In genomic region chr14:97369901-97370300, GRCh38 we compare ENCODE assay signal across 30 cellular contexts.
"Had no signal": no experiment of that assay in that cellular context is flagged by ENCODE, and none has a peak within 500 bp of the region (broad histone marks: within the 10 kb centered on the region; RNA-seq: fewer than 3 reads in every experiment).

No MANE protein-coding gene starts in this region.

- H3K4me3 ChIP-seq: esophagus squamous epithelium, heart right ventricle, left ventricle myocardium inferior, lower lobe of right lung, right atrium auricular region, smooth muscle cell, suprapubic skin, transverse colon, upper lobe of right lung, uterus had no signal

- H3K9me3 ChIP-seq: esophagus squamous epithelium, lower lobe of right lung, neutrophil, right atrium auricular region, suprapubic skin, transverse colon, upper lobe of right lung, uterus had no signal

- H3K27ac ChIP-seq: esophagus squamous epithelium, heart right ventricle, left ventricle myocardium inferior, lower lobe of right lung, neutrophil, parathyroid adenoma, right atrium auricular region, suprapubic skin, transverse colon, upper lobe of right lung, uterus had no signal

- H3K27me3 ChIP-seq: neutrophil, transverse colon, upper lobe of right lung, uterus had no signal

- H3K4me1 ChIP-seq: esophagus squamous epithelium, heart right ventricle, left ventricle myocardium inferior, lower lobe of right lung, parathyroid adenoma, right atrium auricular region, suprapubic skin, transverse colon, upper lobe of right lung, uterus had no signal

- H2AFZ ChIP-seq: parathyroid adenoma had no signal

- DNase-seq: cortex of kidney; effector memory CD8-positive, alpha-beta T cell; erythroblast; esophagus squamous epithelium; foreskin melanocyte; glutamatergic neuron; heart right ventricle; hippocampal formation; left cardiac atrium; left ventricle myocardium inferior; lower lobe of right lung; naive B cell; stimulated activated CD4-positive, alpha-beta T cell treated with anti-CD3 and anti-CD28 coated beads, Interleukin-12 subunit alpha, Interleukin-12 subunit beta, amount 100 ng/mL, for 4 hours; stimulated activated CD4-positive, alpha-beta T cell treated with anti-CD3 and anti-CD28 coated beads, Interleukin-1b, Interleukin-23, amount 100 ng/mL, for 48 hours; stimulated activated CD4-positive, alpha-beta T cell treated with anti-CD3 and anti-CD28 coated beads, Interleukin-4, amount 100 ng/mL, for 1 hour; stimulated activated CD8-positive, alpha-beta memory T cell treated with anti-CD3 and anti-CD28 coated beads, Interleukin-4, amount 100 ng/mL, for 48 hours; stimulated activated naive CD4-positive, alpha-beta T cell; stimulated activated naive CD8-positive, alpha-beta T cell treated with anti-CD3 and anti-CD28 coated beads, Interleukin-15, amount 100 ng/mL, for 72 hours; transverse colon; upper lobe of right lung; uterus had no signal

- H3K9ac ChIP-seq: parathyroid adenoma had no signal

- H3K79me2 ChIP-seq: parathyroid adenoma had no signal

- ATAC-seq: effector memory CD8-positive, alpha-beta T cell; heart right ventricle; left cardiac atrium; lower lobe of right lung; natural killer cell treated with Interleukin-12 subunit alpha and Interleukin-12 subunit beta and Interleukin-15 and Interleukin-18, amount 100 ng/mL, for 72 hours; sciatic nerve; stimulated activated naive CD8-positive, alpha-beta T cell treated with anti-CD3 and anti-CD28 coated beads, Interleukin-15, amount 100 ng/mL, for 72 hours; upper lobe of right lung had no signal

- FAIRE-seq: endometrium, islet of Langerhans had no signal

- H3K36me3 ChIP-seq: esophagus squamous epithelium, heart right ventricle, left ventricle myocardium inferior, lower lobe of right lung, neutrophil, right atrium auricular region, suprapubic skin, transverse colon, upper lobe of right lung, uterus had no signal

- H3K4me2 ChIP-seq: smooth muscle cell had no signal
